Comparison of ENCODE assay signal across 1 cellular context in genomic region chr21:45502600-45502999, GRCh38.
TF ChIP-seq lines count a peak whose summit lies in the region.

No MANE protein-coding gene starts in this region.

TF ChIP-seq in GM12878, 131 proteins besides CTCF, POLR2A, EP300 and RAD21 (continued from another document):
- TF ChIP-seq ATF2 (IDR thresholded peaks at IDR 0.05; ENCODE audit: low read length) (no peak), BHLHE40 (IDR thresholded peaks at IDR 0.05; ENCODE audit: borderline replicate concordance in 1 of 2, low read depth in 2 of 2, low read length in 1 of 2) (peak in 1 of 2 experiments; percentile 54; a peak in 1 of 4 replicates), RELB (IDR thresholded peaks at IDR 0.05; ENCODE audit: low read depth) (peak; percentile 26; the same call in 1 of the 2 replicates), IRF3 (IDR thresholded peaks at IDR 0.05) (no peak), IKZF2 (IDR thresholded peaks at IDR 0.05) (peak; percentile 63 to 65; a peak in 3 of 4 replicates), SKIL (IDR thresholded peaks at IDR 0.05; ENCODE audit: low read depth, poor library complexity, severe bottlenecking) (no peak), IKZF1 (conservative IDR thresholded peaks at IDR 0.05) (peak; percentile 54), FOXK2 (IDR thresholded peaks at IDR 0.05) (no peak), MEF2B (IDR thresholded peaks at IDR 0.05; ENCODE audit: partially characterized antibody, poor library complexity, severe bottlenecking) (no peak), EED (IDR thresholded peaks at IDR 0.05; ENCODE audit: low read depth) (peak; percentile 23; the same call in 1 of the 2 replicates), ZNF687 (IDR thresholded peaks at IDR 0.05) (peak; percentile 45; the same call in 1 of the 2 replicates)
